Comparison of ENCODE assay signal across 8 cellular contexts in genomic region chr20:52190437-52191131, GRCh38. TPM values are rescaled to one million over a fixed set of nuclear protein-coding genes. Genes with fewer than 3 reads are reported as not detected.
DNase-seq lines count a peak whose midpoint lies in the region; ATAC-seq, FAIRE-seq and TF ChIP-seq lines count a peak whose summit lies in the region.

No MANE protein-coding gene starts in this region.

- H3K4me3 ChIP-seq in OCI-LY1 (ENCODE audit: low read depth, low read length, poor library complexity, severe bottlenecking) (peak overlapping the region; percentile 91), pancreas (peak overlapping the region; percentile 65 to 96 (median 90))

- peaks cover 18% of the 10 kb centered on the region for H3K4me1 ChIP-seq in OCI-LY1 (ENCODE audit: insufficient read depth, low read length, severe bottlenecking)
- H3K4me1 ChIP-seq in pancreas = peaks cover 0 to 7% (median 5%) of the 10 kb centered on the region in 3 donors

- no peaks in the 10 kb centered on the region for H3K9me2 ChIP-seq in OCI-LY1 (ENCODE audit: low read depth, low read length)

- H3K9ac ChIP-seq in OCI-LY1 (ENCODE audit: low read length) = peak overlapping the region; percentile 90

- intact Hi-C loops in pancreas (cut with DNase I) = no loop called here
- intact Hi-C loops in posterior vena cava (cut with DNase I) = no loop called here

- H3K36me3 ChIP-seq in OCI-LY1 (ENCODE audit: insufficient read depth, low read length) = peaks cover 11% of the 10 kb centered on the region; the same call in 1 of the 2 replicates
- peaks cover 0 to 9% (median 0%) of the 10 kb centered on the region in 3 donors for H3K36me3 ChIP-seq in pancreas

- ATAC-seq in HG02970 (IDR thresholded peaks at IDR 0.05; ENCODE audit: low FRiP score, unreplicated experiment) (peak; percentile 43), pancreas (peak; percentile 24 to 54 (median 46))

- WGBS in pancreas, 2 donors = 9 to 14% methylated on average over 15 of the region's 15 CpGs

- H3K27me3 ChIP-seq in OCI-LY1 (ENCODE audit: insufficient read depth, low read length) (no peaks in the 10 kb centered on the region), pancreas (no peaks in the 10 kb centered on the region)

- TF ChIP-seq CTCF in OCI-LY1 (IDR thresholded peaks at IDR 0.05; ENCODE audit: low read length) (no peak), pancreas (IDR thresholded peaks at IDR 0.05) (no peak)

- 0 out of 2 replicates have a peak, but pooled peaks cover 4% of the 10 kb centered on the region for H3K79me2 ChIP-seq in OCI-LY1 (ENCODE audit: insufficient read depth, low read length)

- peak overlapping the region; percentile 98 for H3K4me2 ChIP-seq in OCI-LY1 (ENCODE audit: low read length)

- peak overlapping the region; percentile 99 for H2AFZ ChIP-seq in OCI-LY1 (ENCODE audit: low read length)

- no peak for FAIRE-seq in pancreas (lab: Jason Lieb, UNC)

- DNase-seq in activated gamma-delta T cell treated with Interleukin-2 at 50 U/mL for 16 hours (peak; percentile 18), activated gamma-delta T cell (lab: John Stamatoyannopoulos, UW) (no peak), germinal center (ENCODE audit: low spot score) (peak; percentile 54), pancreas (peak in 3 of 6 donors; percentile 7 to 22 (median 20)), posterior vena cava (ENCODE audit: low spot score) (no peak)
- DNase-seq in activated effector memory CD4-positive, alpha-beta T cell treated with Interleukin-2 at 50 U/mL for 16 hours = peak; percentile 29

- peak overlapping the region; percentile 47 for H3K27ac ChIP-seq in OCI-LY1 (ENCODE audit: low read depth, low read length, poor library complexity, severe bottlenecking)
- H3K27ac ChIP-seq in pancreas = peak overlapping the region; percentile 78 to 94 (median 91)

- no peaks in the 10 kb centered on the region for H4K20me1 ChIP-seq in OCI-LY1 (ENCODE audit: insufficient read depth, low read length)

- H3K9me3 ChIP-seq in OCI-LY1 (ENCODE audit: low read length) (no peaks in the 10 kb centered on the region), pancreas (no peaks in the 10 kb centered on the region)

- H3F3A ChIP-seq in OCI-LY1 (ENCODE audit: insufficient read depth, low read length) = no peaks in the 10 kb centered on the region

RNA-seq across cellular contexts. Expression of gene ZFP64, which starts 1.0 kb away (rescaled TPM):
- total RNA-seq in pancreas (1 to 10 TPM; 4.8 to 9.6 (median 5.1) TPM), posterior vena cava (10 to 100 TPM in 1 of 2 donors, 1 to 10 TPM in 1; 8.1 to 11.7 TPM)
- polyA plus RNA-seq in pancreas = 1 to 10 TPM; 3.2 to 3.3 TPM

Comparison
In these comparisons a context has a peak if more than half of its experiments do, and no peak if none do; other contexts are left out.
1. DNase-seq: peak in activated gamma-delta T cell treated with Interleukin-2 at 50 U/mL for 16 hours (single experiment), activated effector memory CD4-positive, alpha-beta T cell treated with Interleukin-2 at 50 U/mL for 16 hours (single experiment) and germinal center (single experiment); none in activated gamma-delta T cell (single experiment) and posterior vena cava (single experiment).